In the genomic region with DNA sequence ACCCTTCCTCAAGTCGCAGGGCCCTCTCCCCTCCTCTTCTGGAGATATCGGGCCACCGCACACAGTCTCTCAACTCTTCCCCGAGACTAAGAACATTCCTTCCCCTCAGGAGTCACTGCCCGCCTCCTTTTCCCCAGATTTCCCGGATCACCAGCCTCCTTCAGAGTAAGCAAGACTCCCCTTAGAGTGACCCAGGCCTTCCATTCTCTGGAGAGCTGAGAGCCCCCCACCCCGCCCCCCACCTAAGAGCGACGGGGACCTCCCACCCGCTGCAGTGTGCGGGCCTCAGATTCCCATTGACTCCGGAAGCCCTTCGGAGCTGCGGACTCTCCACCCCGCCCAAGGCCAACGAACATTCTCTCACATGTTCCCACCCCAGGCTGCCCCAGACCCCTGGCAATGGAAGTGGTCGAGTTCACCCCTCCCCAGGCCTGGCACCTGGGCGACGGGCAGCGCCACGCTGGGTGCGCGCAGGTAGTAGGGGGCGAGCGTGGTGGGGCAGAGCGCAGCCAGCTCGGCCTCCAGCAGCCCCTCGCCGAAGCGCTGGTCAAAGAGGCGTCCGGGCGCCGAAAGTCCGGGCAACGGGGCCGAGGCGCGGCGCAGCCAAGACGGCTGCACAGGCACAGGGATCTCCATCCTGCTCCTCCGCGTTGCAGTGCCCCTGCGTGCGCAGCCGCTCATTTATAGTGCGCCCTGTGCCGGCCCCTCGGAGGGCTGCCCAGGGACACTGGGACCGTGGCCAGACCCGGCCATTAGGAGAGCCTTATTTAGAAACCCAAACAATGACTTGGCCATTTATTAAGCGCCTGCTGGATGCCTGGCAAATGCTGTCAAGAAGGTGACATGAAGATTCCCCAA, we compare ENCODE assay signal across 1 cellular context.
A peak's percentile ranks its signal among the peaks of the same experiment; 100 is the strongest.
TF ChIP-seq lines count a peak whose summit lies in the region.

A gene with protein sequence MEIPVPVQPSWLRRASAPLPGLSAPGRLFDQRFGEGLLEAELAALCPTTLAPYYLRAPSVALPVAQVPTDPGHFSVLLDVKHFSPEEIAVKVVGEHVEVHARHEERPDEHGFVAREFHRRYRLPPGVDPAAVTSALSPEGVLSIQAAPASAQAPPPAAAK (minus strand): TSS at position 657 of the 858 bp plus-strand sequence. CDS start 21 bp downstream, at position 636.

TF ChIP-seq in HEK293, 187 proteins besides CTCF, POLR2A, EP300 and RAD21 (continued from another document):
- TF ChIP-seq, protein P1, sequence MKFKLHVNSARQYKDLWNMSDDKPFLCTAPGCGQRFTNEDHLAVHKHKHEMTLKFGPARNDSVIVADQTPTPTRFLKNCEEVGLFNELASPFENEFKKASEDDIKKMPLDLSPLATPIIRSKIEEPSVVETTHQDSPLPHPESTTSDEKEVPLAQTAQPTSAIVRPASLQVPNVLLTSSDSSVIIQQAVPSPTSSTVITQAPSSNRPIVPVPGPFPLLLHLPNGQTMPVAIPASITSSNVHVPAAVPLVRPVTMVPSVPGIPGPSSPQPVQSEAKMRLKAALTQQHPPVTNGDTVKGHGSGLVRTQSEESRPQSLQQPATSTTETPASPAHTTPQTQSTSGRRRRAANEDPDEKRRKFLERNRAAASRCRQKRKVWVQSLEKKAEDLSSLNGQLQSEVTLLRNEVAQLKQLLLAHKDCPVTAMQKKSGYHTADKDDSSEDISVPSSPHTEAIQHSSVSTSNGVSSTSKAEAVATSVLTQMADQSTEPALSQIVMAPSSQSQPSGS (tag by site-specific recombination; IDR thresholded peaks at IDR 0.05; ENCODE audit: low read depth) = no peak
- TF ChIP-seq, protein P2, sequence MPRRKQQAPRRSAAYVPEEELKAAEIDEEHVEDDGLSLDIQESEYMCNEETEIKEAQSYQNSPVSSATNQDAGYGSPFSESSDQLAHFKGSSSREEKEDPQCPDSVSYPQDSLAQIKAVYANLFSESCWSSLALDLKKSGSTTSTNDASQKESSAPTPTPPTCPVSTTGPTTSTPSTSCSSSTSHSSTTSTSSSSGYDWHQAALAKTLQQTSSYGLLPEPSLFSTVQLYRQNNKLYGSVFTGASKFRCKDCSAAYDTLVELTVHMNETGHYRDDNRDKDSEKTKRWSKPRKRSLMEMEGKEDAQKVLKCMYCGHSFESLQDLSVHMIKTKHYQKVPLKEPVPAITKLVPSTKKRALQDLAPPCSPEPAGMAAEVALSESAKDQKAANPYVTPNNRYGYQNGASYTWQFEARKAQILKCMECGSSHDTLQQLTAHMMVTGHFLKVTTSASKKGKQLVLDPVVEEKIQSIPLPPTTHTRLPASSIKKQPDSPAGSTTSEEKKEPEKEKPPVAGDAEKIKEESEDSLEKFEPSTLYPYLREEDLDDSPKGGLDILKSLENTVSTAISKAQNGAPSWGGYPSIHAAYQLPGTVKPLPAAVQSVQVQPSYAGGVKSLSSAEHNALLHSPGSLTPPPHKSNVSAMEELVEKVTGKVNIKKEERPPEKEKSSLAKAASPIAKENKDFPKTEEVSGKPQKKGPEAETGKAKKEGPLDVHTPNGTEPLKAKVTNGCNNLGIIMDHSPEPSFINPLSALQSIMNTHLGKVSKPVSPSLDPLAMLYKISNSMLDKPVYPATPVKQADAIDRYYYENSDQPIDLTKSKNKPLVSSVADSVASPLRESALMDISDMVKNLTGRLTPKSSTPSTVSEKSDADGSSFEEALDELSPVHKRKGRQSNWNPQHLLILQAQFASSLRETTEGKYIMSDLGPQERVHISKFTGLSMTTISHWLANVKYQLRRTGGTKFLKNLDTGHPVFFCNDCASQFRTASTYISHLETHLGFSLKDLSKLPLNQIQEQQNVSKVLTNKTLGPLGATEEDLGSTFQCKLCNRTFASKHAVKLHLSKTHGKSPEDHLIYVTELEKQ (tag by site-specific recombination; IDR thresholded peaks at IDR 0.05; ENCODE audit: borderline replicate concordance) = no peak
- TF ChIP-seq IKZF3 (tag by site-specific recombination; IDR thresholded peaks at IDR 0.05) = peak; percentile 32; the same call in 1 of the 2 replicates
- TF ChIP-seq KLF7 (tag by site-specific recombination; IDR thresholded peaks at IDR 0.05; ENCODE audit: borderline replicate concordance) = no peak
- TF ChIP-seq, protein P3, sequence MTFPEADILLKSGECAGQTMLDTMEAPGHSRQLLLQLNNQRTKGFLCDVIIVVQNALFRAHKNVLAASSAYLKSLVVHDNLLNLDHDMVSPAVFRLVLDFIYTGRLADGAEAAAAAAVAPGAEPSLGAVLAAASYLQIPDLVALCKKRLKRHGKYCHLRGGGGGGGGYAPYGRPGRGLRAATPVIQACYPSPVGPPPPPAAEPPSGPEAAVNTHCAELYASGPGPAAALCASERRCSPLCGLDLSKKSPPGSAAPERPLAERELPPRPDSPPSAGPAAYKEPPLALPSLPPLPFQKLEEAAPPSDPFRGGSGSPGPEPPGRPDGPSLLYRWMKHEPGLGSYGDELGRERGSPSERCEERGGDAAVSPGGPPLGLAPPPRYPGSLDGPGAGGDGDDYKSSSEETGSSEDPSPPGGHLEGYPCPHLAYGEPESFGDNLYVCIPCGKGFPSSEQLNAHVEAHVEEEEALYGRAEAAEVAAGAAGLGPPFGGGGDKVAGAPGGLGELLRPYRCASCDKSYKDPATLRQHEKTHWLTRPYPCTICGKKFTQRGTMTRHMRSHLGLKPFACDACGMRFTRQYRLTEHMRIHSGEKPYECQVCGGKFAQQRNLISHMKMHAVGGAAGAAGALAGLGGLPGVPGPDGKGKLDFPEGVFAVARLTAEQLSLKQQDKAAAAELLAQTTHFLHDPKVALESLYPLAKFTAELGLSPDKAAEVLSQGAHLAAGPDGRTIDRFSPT (tag by site-specific recombination; IDR thresholded peaks at IDR 0.05) = peak; percentile 49; the same call in 1 of the 2 replicates
- no peak for TF ChIP-seq REPIN1 (tag by site-specific recombination; IDR thresholded peaks at IDR 0.05; ENCODE audit: low read depth)
- peak; percentile 96 for TF ChIP-seq ZNF792 (tag by site-specific recombination; IDR thresholded peaks at IDR 0.05)
- TF ChIP-seq, protein P4, sequence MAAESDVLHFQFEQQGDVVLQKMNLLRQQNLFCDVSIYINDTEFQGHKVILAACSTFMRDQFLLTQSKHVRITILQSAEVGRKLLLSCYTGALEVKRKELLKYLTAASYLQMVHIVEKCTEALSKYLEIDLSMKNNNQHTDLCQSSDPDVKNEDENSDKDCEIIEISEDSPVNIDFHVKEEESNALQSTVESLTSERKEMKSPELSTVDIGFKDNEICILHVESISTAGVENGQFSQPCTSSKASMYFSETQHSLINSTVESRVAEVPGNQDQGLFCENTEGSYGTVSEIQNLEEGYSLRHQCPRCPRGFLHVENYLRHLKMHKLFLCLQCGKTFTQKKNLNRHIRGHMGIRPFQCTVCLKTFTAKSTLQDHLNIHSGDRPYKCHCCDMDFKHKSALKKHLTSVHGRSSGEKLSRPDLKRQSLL (tag by site-specific recombination; IDR thresholded peaks at IDR 0.05) = no peak
- no peak for TF ChIP-seq ZNF169 (tag by site-specific recombination; IDR thresholded peaks at IDR 0.05)
- no peak for TF ChIP-seq ZNF654 (tag by site-specific recombination; IDR thresholded peaks at IDR 0.05; ENCODE audit: low read depth)
- TF ChIP-seq ZNF341 (tag by site-specific recombination; IDR thresholded peaks at IDR 0.05; ENCODE audit: low read depth) = no peak
- no peak for TF ChIP-seq GFI1B (tag by site-specific recombination; IDR thresholded peaks at IDR 0.05)
- no peak for TF ChIP-seq ZFP3 (tag by site-specific recombination; IDR thresholded peaks at IDR 0.05; ENCODE audit: low read depth)
- TF ChIP-seq ZNF223 (tag by site-specific recombination; IDR thresholded peaks at IDR 0.05) = no peak
- no peak for TF ChIP-seq ZNF664 (tag by site-specific recombination; IDR thresholded peaks at IDR 0.05)
- TF ChIP-seq ZNF211 (tag by site-specific recombination; IDR thresholded peaks at IDR 0.05; ENCODE audit: low read depth) = no peak
- no peak for TF ChIP-seq ZNF366 (tag by site-specific recombination; conservative IDR thresholded peaks at IDR 0.05)
- TF ChIP-seq RBAK (tag by site-specific recombination; IDR thresholded peaks at IDR 0.05) = no peak
- TF ChIP-seq ZNF302 (tag by site-specific recombination; IDR thresholded peaks at IDR 0.05; ENCODE audit: low read depth) = no peak
- TF ChIP-seq, protein P5, sequence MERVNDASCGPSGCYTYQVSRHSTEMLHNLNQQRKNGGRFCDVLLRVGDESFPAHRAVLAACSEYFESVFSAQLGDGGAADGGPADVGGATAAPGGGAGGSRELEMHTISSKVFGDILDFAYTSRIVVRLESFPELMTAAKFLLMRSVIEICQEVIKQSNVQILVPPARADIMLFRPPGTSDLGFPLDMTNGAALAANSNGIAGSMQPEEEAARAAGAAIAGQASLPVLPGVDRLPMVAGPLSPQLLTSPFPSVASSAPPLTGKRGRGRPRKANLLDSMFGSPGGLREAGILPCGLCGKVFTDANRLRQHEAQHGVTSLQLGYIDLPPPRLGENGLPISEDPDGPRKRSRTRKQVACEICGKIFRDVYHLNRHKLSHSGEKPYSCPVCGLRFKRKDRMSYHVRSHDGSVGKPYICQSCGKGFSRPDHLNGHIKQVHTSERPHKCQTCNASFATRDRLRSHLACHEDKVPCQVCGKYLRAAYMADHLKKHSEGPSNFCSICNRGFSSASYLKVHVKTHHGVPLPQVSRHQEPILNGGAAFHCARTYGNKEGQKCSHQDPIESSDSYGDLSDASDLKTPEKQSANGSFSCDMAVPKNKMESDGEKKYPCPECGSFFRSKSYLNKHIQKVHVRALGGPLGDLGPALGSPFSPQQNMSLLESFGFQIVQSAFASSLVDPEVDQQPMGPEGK (tag by site-specific recombination; IDR thresholded peaks at IDR 0.05) = no peak
